ENCODE assay signal across 1 cellular context in the genomic region with DNA sequence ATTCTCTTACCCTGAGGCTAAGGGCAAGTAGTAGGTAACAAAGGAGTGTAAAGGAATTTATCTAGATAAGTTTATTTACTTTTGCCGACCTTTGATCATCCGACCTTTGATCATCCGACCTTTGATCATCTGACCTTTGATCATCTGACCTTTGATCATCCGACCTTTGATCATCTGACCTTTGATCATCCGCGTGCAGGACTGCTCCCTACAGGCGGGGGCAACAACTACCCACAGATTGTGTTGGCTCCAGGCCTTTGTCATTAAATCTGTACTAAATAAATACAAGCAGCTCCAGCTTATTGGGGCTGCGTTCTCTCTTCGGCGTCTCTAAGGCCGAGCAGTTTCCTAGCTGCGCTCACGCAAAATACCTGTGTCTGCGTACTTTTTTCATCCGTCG.
TF ChIP-seq lines count a peak whose summit lies in the region.

No MANE protein-coding gene starts in this region.

TF ChIP-seq in HepG2, 621 proteins besides CTCF, POLR2A, EP300 and RAD21 (continued from another document and continues in another):
- TF ChIP-seq, protein P1, sequence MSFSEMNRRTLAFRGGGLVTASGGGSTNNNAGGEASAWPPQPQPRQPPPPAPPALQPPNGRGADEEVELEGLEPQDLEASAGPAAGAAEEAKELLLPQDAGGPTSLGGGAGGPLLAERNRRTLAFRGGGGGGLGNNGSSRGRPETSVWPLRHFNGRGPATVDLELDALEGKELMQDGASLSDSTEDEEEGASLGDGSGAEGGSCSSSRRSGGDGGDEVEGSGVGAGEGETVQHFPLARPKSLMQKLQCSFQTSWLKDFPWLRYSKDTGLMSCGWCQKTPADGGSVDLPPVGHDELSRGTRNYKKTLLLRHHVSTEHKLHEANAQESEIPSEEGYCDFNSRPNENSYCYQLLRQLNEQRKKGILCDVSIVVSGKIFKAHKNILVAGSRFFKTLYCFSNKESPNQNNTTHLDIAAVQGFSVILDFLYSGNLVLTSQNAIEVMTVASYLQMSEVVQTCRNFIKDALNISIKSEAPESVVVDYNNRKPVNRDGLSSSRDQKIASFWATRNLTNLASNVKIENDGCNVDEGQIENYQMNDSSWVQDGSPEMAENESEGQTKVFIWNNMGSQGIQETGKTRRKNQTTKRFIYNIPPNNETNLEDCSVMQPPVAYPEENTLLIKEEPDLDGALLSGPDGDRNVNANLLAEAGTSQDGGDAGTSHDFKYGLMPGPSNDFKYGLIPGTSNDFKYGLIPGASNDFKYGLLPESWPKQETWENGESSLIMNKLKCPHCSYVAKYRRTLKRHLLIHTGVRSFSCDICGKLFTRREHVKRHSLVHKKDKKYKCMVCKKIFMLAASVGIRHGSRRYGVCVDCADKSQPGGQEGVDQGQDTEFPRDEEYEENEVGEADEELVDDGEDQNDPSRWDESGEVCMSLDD (CRISPR knock-in tag; IDR thresholded peaks at IDR 0.05; ENCODE audit: borderline replicate concordance), result no peak
- no peak for TF ChIP-seq TCF12 (IDR thresholded peaks at IDR 0.05)
- TF ChIP-seq TCF12 (CRISPR knock-in tag; IDR thresholded peaks at IDR 0.05), result no peak
- TF ChIP-seq MEIS2 (CRISPR knock-in tag; IDR thresholded peaks at IDR 0.05), result no peak
- peak; percentile 91 for TF ChIP-seq NR2F6 (IDR thresholded peaks at IDR 0.05)
- TF ChIP-seq NR2F6 (CRISPR knock-in tag; IDR thresholded peaks at IDR 0.05), result peak; percentile 73
- TF ChIP-seq, protein P2, sequence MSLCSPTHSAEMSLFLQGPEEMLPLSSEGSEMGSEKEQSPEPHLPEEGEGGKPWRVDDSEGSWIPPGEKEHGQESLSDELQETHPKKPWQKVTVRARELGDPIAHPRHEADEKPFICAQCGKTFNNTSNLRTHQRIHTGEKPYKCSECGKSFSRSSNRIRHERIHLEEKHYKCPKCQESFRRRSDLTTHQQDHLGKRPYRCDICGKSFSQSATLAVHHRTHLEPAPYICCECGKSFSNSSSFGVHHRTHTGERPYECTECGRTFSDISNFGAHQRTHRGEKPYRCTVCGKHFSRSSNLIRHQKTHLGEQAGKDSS (CRISPR knock-in tag; IDR thresholded peaks at IDR 0.05; ENCODE audit: borderline replicate concordance, low read depth), result no peak
- no peak for TF ChIP-seq PCBP2 (optimal IDR thresholded peaks at IDR 0.05; ENCODE audit: low read depth, low read length, poor library complexity, severe bottlenecking)
- no peak for TF ChIP-seq ZFP36 (IDR thresholded peaks at IDR 0.05; ENCODE audit: borderline replicate concordance, low read depth, low read length, partially characterized antibody)
- TF ChIP-seq RXRB (CRISPR knock-in tag; IDR thresholded peaks at IDR 0.05; ENCODE audit: borderline replicate concordance), result no peak
- TF ChIP-seq TOE1 (CRISPR knock-in tag; IDR thresholded peaks at IDR 0.05), result no peak
- no peak for TF ChIP-seq TEAD2 (CRISPR knock-in tag; IDR thresholded peaks at IDR 0.05)
- TF ChIP-seq ZNF616 (CRISPR knock-in tag; IDR thresholded peaks at IDR 0.05; ENCODE audit: low read depth), result no peak
- no peak for TF ChIP-seq ZNF749 (CRISPR knock-in tag; IDR thresholded peaks at IDR 0.05; ENCODE audit: borderline replicate concordance)
- no peak for TF ChIP-seq ZFYVE20 (CRISPR knock-in tag; IDR thresholded peaks at IDR 0.05; ENCODE audit: borderline replicate concordance, low read depth)
- TF ChIP-seq RFX5 (IDR thresholded peaks at IDR 0.05; ENCODE audit: low read depth, low read length), result no peak
- no peak for TF ChIP-seq CHD2 (IDR thresholded peaks at IDR 0.05; ENCODE audit: low read depth, low read length)
- no peak for TF ChIP-seq ONECUT2 (CRISPR knock-in tag; IDR thresholded peaks at IDR 0.05)
- no peak for TF ChIP-seq CEBPG (CRISPR knock-in tag; IDR thresholded peaks at IDR 0.05)
- peak; percentile 86 for TF ChIP-seq HNF4A (CRISPR knock-in tag; IDR thresholded peaks at IDR 0.05)
- 0 out of 2 replicates have a peak, but pooled peaks have one; percentile 57 for TF ChIP-seq TRIM24 (CRISPR knock-in tag; IDR thresholded peaks at IDR 0.05)
- TF ChIP-seq HNF4G (IDR thresholded peaks at IDR 0.05; ENCODE audit: borderline replicate concordance, low read depth, low read length), result peak; percentile 92
- no peak for TF ChIP-seq HNF4G (CRISPR knock-in tag; IDR thresholded peaks at IDR 0.05; ENCODE audit: borderline replicate concordance, low read depth)
- TF ChIP-seq, protein P3, sequence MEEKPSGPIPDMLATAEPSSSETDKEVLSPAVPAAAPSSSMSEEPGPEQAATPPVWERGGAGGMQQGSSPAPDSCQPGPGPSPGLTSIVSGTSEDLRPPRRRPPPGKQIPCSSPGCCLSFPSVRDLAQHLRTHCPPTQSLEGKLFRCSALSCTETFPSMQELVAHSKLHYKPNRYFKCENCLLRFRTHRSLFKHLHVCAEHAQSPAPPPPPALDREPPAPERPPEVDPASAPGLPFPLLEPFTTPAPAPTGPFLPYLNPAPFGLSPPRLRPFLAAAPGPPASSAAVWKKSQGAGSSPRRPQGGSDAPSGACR (CRISPR knock-in tag; IDR thresholded peaks at IDR 0.05), result no peak
- TF ChIP-seq, protein P4, sequence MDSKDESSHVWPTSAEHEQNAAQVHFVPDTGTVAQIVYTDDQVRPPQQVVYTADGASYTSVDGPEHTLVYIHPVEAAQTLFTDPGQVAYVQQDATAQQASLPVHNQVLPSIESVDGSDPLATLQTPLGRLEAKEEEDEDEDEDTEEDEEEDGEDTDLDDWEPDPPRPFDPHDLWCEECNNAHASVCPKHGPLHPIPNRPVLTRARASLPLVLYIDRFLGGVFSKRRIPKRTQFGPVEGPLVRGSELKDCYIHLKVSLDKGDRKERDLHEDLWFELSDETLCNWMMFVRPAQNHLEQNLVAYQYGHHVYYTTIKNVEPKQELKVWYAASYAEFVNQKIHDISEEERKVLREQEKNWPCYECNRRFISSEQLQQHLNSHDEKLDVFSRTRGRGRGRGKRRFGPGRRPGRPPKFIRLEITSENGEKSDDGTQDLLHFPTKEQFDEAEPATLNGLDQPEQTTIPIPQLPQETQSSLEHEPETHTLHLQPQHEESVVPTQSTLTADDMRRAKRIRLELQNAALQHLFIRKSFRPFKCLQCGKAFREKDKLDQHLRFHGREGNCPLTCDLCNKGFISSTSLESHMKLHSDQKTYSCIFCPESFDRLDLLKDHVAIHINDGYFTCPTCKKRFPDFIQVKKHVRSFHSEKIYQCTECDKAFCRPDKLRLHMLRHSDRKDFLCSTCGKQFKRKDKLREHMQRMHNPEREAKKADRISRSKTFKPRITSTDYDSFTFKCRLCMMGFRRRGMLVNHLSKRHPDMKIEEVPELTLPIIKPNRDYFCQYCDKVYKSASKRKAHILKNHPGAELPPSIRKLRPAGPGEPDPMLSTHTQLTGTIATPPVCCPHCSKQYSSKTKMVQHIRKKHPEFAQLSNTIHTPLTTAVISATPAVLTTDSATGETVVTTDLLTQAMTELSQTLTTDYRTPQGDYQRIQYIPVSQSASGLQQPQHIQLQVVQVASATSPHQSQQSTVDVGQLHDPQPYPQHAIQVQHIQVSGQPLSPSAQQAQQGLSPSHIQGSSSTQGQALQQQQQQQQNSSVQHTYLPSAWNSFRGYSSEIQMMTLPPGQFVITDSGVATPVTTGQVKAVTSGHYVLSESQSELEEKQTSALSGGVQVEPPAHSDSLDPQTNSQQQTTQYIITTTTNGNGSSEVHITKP (CRISPR knock-in tag; IDR thresholded peaks at IDR 0.05; ENCODE audit: low read depth), result no peak
- TF ChIP-seq ZMYM2 (CRISPR knock-in tag; IDR thresholded peaks at IDR 0.05), result peak; percentile 95
- no peak for TF ChIP-seq ZNF709 (CRISPR knock-in tag; IDR thresholded peaks at IDR 0.05)
- no peak for TF ChIP-seq ZFY (CRISPR knock-in tag; IDR thresholded peaks at IDR 0.05)
- TF ChIP-seq TBX3 (IDR thresholded peaks at IDR 0.05; ENCODE audit: borderline replicate concordance), result no peak
- no peak for TF ChIP-seq ZNF337 (CRISPR knock-in tag; IDR thresholded peaks at IDR 0.05; ENCODE audit: borderline replicate concordance, low read depth)
- 0 out of 2 replicates have a peak, but pooled peaks have one; percentile 50 for TF ChIP-seq CHD4 (IDR thresholded peaks at IDR 0.05; ENCODE audit: borderline replicate concordance, low read length)
- TF ChIP-seq, protein P5, sequence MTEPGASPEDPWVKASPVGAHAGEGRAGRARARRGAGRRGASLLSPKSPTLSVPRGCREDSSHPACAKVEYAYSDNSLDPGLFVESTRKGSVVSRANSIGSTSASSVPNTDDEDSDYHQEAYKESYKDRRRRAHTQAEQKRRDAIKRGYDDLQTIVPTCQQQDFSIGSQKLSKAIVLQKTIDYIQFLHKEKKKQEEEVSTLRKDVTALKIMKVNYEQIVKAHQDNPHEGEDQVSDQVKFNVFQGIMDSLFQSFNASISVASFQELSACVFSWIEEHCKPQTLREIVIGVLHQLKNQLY (CRISPR knock-in tag; IDR thresholded peaks at IDR 0.05), result no peak
- no peak for TF ChIP-seq PITX1 (CRISPR knock-in tag; IDR thresholded peaks at IDR 0.05)
- TF ChIP-seq RBM22 (optimal IDR thresholded peaks at IDR 0.05; ENCODE audit: low read length), result peak; percentile 52
- no peak for TF ChIP-seq KAT8 (CRISPR knock-in tag; IDR thresholded peaks at IDR 0.05)
- TF ChIP-seq, protein P6, sequence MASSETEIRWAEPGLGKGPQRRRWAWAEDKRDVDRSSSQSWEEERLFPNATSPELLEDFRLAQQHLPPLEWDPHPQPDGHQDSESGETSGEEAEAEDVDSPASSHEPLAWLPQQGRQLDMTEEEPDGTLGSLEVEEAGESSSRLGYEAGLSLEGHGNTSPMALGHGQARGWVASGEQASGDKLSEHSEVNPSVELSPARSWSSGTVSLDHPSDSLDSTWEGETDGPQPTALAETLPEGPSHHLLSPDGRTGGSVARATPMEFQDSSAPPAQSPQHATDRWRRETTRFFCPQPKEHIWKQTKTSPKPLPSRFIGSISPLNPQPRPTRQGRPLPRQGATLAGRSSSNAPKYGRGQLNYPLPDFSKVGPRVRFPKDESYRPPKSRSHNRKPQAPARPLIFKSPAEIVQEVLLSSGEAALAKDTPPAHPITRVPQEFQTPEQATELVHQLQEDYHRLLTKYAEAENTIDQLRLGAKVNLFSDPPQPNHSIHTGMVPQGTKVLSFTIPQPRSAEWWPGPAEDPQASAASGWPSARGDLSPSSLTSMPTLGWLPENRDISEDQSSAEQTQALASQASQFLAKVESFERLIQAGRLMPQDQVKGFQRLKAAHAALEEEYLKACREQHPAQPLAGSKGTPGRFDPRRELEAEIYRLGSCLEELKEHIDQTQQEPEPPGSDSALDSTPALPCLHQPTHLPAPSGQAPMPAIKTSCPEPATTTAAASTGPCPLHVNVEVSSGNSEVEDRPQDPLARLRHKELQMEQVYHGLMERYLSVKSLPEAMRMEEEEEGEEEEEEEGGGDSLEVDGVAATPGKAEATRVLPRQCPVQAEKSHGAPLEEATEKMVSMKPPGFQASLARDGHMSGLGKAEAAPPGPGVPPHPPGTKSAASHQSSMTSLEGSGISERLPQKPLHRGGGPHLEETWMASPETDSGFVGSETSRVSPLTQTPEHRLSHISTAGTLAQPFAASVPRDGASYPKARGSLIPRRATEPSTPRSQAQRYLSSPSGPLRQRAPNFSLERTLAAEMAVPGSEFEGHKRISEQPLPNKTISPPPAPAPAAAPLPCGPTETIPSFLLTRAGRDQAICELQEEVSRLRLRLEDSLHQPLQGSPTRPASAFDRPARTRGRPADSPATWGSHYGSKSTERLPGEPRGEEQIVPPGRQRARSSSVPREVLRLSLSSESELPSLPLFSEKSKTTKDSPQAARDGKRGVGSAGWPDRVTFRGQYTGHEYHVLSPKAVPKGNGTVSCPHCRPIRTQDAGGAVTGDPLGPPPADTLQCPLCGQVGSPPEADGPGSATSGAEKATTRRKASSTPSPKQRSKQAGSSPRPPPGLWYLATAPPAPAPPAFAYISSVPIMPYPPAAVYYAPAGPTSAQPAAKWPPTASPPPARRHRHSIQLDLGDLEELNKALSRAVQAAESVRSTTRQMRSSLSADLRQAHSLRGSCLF (CRISPR knock-in tag; IDR thresholded peaks at IDR 0.05; ENCODE audit: borderline replicate concordance), result no peak
- no peak for TF ChIP-seq ATF1 (CRISPR knock-in tag; IDR thresholded peaks at IDR 0.05)
- no peak for TF ChIP-seq ZSCAN31 (CRISPR knock-in tag; IDR thresholded peaks at IDR 0.05; ENCODE audit: low read depth)
- no peak for TF ChIP-seq MED1 (CRISPR knock-in tag; IDR thresholded peaks at IDR 0.05)
- TF ChIP-seq, protein P7, sequence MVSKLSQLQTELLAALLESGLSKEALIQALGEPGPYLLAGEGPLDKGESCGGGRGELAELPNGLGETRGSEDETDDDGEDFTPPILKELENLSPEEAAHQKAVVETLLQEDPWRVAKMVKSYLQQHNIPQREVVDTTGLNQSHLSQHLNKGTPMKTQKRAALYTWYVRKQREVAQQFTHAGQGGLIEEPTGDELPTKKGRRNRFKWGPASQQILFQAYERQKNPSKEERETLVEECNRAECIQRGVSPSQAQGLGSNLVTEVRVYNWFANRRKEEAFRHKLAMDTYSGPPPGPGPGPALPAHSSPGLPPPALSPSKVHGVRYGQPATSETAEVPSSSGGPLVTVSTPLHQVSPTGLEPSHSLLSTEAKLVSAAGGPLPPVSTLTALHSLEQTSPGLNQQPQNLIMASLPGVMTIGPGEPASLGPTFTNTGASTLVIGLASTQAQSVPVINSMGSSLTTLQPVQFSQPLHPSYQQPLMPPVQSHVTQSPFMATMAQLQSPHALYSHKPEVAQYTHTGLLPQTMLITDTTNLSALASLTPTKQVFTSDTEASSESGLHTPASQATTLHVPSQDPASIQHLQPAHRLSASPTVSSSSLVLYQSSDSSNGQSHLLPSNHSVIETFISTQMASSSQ (IDR thresholded peaks at IDR 0.05; ENCODE audit: low read depth), result no peak
- TF ChIP-seq, protein P7 (CRISPR knock-in tag; IDR thresholded peaks at IDR 0.05; ENCODE audit: borderline replicate concordance), result no peak
- TF ChIP-seq, protein P8, sequence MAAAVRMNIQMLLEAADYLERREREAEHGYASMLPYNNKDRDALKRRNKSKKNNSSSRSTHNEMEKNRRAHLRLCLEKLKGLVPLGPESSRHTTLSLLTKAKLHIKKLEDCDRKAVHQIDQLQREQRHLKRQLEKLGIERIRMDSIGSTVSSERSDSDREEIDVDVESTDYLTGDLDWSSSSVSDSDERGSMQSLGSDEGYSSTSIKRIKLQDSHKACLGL (CRISPR knock-in tag; IDR thresholded peaks at IDR 0.05), result no peak
- no peak for TF ChIP-seq MEIS1 (CRISPR knock-in tag; IDR thresholded peaks at IDR 0.05; ENCODE audit: borderline replicate concordance)
- no peak for TF ChIP-seq FIP1L1 (IDR thresholded peaks at IDR 0.05; ENCODE audit: borderline replicate concordance, insufficient read depth, low read depth, low read length)
- TF ChIP-seq, protein P9, sequence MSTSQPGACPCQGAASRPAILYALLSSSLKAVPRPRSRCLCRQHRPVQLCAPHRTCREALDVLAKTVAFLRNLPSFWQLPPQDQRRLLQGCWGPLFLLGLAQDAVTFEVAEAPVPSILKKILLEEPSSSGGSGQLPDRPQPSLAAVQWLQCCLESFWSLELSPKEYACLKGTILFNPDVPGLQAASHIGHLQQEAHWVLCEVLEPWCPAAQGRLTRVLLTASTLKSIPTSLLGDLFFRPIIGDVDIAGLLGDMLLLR (CRISPR knock-in tag; IDR thresholded peaks at IDR 0.05), result no peak
- TF ChIP-seq ATRX (CRISPR knock-in tag; IDR thresholded peaks at IDR 0.05; ENCODE audit: borderline replicate concordance), result no peak
